Comparison of ENCODE assay signal across 29 cellular contexts in the genomic region with DNA sequence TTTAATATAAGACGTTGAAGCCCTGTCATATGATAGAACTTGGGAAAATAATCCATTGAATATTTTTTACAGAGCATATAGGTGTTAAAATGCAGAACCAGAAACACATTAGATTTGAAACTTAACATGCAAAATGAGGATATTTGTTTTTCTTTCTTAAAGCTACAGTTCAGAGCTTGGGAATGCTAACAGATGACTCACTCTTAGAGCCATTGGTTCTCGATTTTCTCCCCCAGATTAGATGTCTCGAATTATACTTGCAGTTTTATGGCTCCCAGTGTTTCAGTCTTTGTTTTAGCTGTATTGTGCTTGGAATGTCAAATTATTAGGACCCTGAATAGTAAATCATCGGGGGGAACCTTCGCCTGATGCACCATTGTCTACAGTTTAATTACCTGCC.
DNase-seq lines count a peak whose midpoint lies in the region; ATAC-seq and TF ChIP-seq lines count a peak whose summit lies in the region.
"Had no signal": no experiment of that assay in that cellular context is flagged by ENCODE, and none has a peak within 500 bp of the region (broad histone marks: within the 10 kb centered on the region; RNA-seq: fewer than 3 reads in every experiment).

No MANE protein-coding gene starts in this region.

- no peak overlapping the region for H3K14ac ChIP-seq in IMR-90 (replicated peaks; ENCODE audit: low read depth, low read length)

- no peak overlapping the region for H3K4me3 ChIP-seq in IMR-90 (ENCODE audit: insufficient read depth, low read depth, low read length)
- H3K4me3 ChIP-seq: esophagus squamous epithelium, hepatocyte, lung, Peyer's patch, psoas muscle, tibial nerve had no signal

- no peak overlapping the region for H3K23ac ChIP-seq in IMR-90 (ENCODE audit: low read depth, low read length)

- BruUV-seq in IMR-90 (replicated peaks; lab: Mats Ljungman, UMichigan), result no TSS peak

- H3K9ac ChIP-seq in IMR-90 (ENCODE audit: low read depth, low read length), result no peak overlapping the region
- H3K9ac ChIP-seq: KMS-11 had no signal

- peak overlapping the region; percentile 52; the same call in 1 of the 2 replicates for H3K4me2 ChIP-seq in IMR-90 (ENCODE audit: low read depth, low read length)
- H3K4me2 ChIP-seq: hepatocyte, KMS-11 had no signal

- H3K36me3 Mint-ChIP-seq in T-helper 17 cell (ENCODE audit: low read depth), result no peaks in the 10 kb centered on the region
- H3K36me3 Mint-ChIP-seq: activated naive CD4-positive, alpha-beta T cell treated with anti-CD3 and anti-CD28 coated beads, Interleukin-2, amount 50 U/mL, for 72 hours; natural killer cell; stimulated activated effector memory CD8-positive, alpha-beta T cell treated with anti-CD3 and anti-CD28 coated beads, Interleukin-12 subunit alpha, Interleukin-12 subunit beta, amount 100 ng/mL, for 72 hours had no signal

- TF ChIP-seq POLR2A in IMR-90 (IDR thresholded peaks at IDR 0.05; ENCODE audit: low read depth, low read length), result no peak

- intact Hi-C loops in IMR-90 (cut with micrococcal nuclease), result no loop called here

- 0 out of 2 replicates have a peak overlapping the region, but pooled peaks have one; percentile 21 for H2BK20ac ChIP-seq in IMR-90 (ENCODE audit: low read depth, low read length)

- no peak overlapping the region for H3K4me3 Mint-ChIP-seq in T-helper 17 cell
- H3K4me3 Mint-ChIP-seq: endodermal cell; natural killer cell; stimulated activated effector memory CD8-positive, alpha-beta T cell treated with anti-CD3 and anti-CD28 coated beads, Interleukin-12 subunit alpha, Interleukin-12 subunit beta, amount 100 ng/mL, for 72 hours had no signal

- H3K9me3 ChIP-seq in IMR-90 (ENCODE audit: control insufficient read depth, insufficient read depth, low read length) (no peaks in the 10 kb centered on the region), T-helper 17 cell (ENCODE audit: control insufficient read depth, low read length, poor library complexity, severe bottlenecking) (no peaks in the 10 kb centered on the region)
- H3K9me3 ChIP-seq: esophagus squamous epithelium, Peyer's patch, psoas muscle, tibial nerve had no signal

- no peak overlapping the region for H4K5ac ChIP-seq in IMR-90 (ENCODE audit: low read depth, low read length)

- H4K8ac ChIP-seq in IMR-90 (ENCODE audit: low read depth in 2 of 2, low read length in 2 of 2), result no peak overlapping the region

- H4K91ac ChIP-seq in IMR-90 (ENCODE audit: insufficient read depth, low read depth, low read length), result no peak overlapping the region

- no peaks in the 10 kb centered on the region for H3K36me3 ChIP-seq in IMR-90 (ENCODE audit: control insufficient read depth, insufficient read depth, low read length)
- H3K36me3 ChIP-seq: esophagus squamous epithelium, Peyer's patch, tibial nerve had no signal

- no peaks in the 10 kb centered on the region for H3K4me1 ChIP-seq in IMR-90 (ENCODE audit: control insufficient read depth, insufficient read depth, low read length)
- H3K4me1 ChIP-seq: Peyer's patch, psoas muscle had no signal

- H3K9me1 ChIP-seq in IMR-90 (ENCODE audit: insufficient read depth, low read length), result no peaks in the 10 kb centered on the region

- H2AK9ac ChIP-seq in IMR-90 (replicated peaks; ENCODE audit: low read depth, low read length, poor library complexity), result no peak overlapping the region

- CTCF ChIA-PET in IMR-90 (lab: Yijun Ruan, JAX) (no interaction called here), HEK293T (lab: Yijun Ruan, JAX) (no interaction called here)

- no peaks in the 10 kb centered on the region for H3K4me1 Mint-ChIP-seq in T-helper 17 cell
- H3K4me1 Mint-ChIP-seq: natural killer cell; stimulated activated effector memory CD8-positive, alpha-beta T cell treated with anti-CD3 and anti-CD28 coated beads, Interleukin-12 subunit alpha, Interleukin-12 subunit beta, amount 100 ng/mL, for 72 hours had no signal

- peak overlapping the region; percentile 21; the same call in 1 of the 2 replicates for H2BK120ac ChIP-seq in IMR-90 (ENCODE audit: low read depth, low read length)

- no peak overlapping the region for H2AFZ ChIP-seq in IMR-90 (replicated peaks; ENCODE audit: low read length, poor library complexity)
- H2AFZ ChIP-seq: hepatocyte had no signal

- POLR2A ChIA-PET in IMR-90 (lab: Charles Lee; ENCODE audit: unreplicated experiment), result no interaction called here
- POLR2A ChIA-PET in HEK293T (lab: Yijun Ruan, JAX), result no interaction called here

- TF ChIP-seq RAD21 in IMR-90 (IDR thresholded peaks at IDR 0.05; ENCODE audit: low read length), result no peak

- ATAC-seq in IMR-90 (ENCODE audit: low read depth) (peak; percentile 75), HG02588 (IDR thresholded peaks at IDR 0.05; ENCODE audit: unreplicated experiment) (no peak), T-helper 17 cell (no peak)
- ATAC-seq: activated naive CD4-positive, alpha-beta T cell treated with anti-CD3 and anti-CD28 coated beads, Interleukin-2, amount 50 U/mL, for 72 hours; natural killer cell; psoas muscle; stimulated activated effector memory CD8-positive, alpha-beta T cell treated with anti-CD3 and anti-CD28 coated beads, Interleukin-12 subunit alpha, Interleukin-12 subunit beta, amount 100 ng/mL, for 72 hours had no signal

- no peak overlapping the region for H2BK15ac ChIP-seq in IMR-90 (ENCODE audit: low read depth, low read length)

- no peak for TF ChIP-seq CTCF in IMR-90 (conservative IDR thresholded peaks at IDR 0.05; ENCODE audit: low read depth, low read length)

- H3K27me3 Mint-ChIP-seq in T-helper 17 cell, result no peaks in the 10 kb centered on the region

- H2AK5ac ChIP-seq in IMR-90 (ENCODE audit: low read depth, low read length), result no peak overlapping the region

- peak; percentile 71 for DNase-seq in IMR-90
- DNase-seq in amniotic stem cell (lab: John Stamatoyannopoulos, UW), result peak; percentile 10
- DNase-seq in fibroblast of peridontal ligament (ENCODE audit: extremely low read depth), result peak; percentile 71
- no peak for DNase-seq in HEK293T (ENCODE audit: extremely low spot score)
- DNase-seq in NCI-H2081 treated with DMSO at 0.1 percent for 48 hours (lab: John Stamatoyannopoulos, UW), result no peak
- no peak for DNase-seq in T-helper 17 cell
- DNase-seq: activated CD4-positive, alpha-beta T cell treated with anti-CD3 and anti-CD28 coated beads for 48 hours; aorta; C1 segment of cervical spinal cord; caudate nucleus; dermis blood vessel endothelial cell; DMS79; endodermal cell; esophagus squamous epithelium; natural killer cell; NCI-H1436; NCI-H446; NCI-H748 treated with DMSO at 0.1 percent for 48 hours; nucleus accumbens; Peyer's patch; psoas muscle; stimulated activated CD4-positive, alpha-beta T cell treated with anti-CD3 and anti-CD28 coated beads, Interleukin-15, amount 100 ng/mL, for 24 hours had no signal

- H3K27me3 ChIP-seq in IMR-90 (ENCODE audit: control insufficient read depth, insufficient read depth, low read length), result no peaks in the 10 kb centered on the region
- H3K27me3 ChIP-seq: esophagus squamous epithelium, hepatocyte, Peyer's patch, tibial nerve had no signal

- in situ Hi-C loops in IMR-90 (cut with MboI; ENCODE audit: low sequenced_read_pairs), result no loop called here

- no peaks in the 10 kb centered on the region for H3K79me1 ChIP-seq in IMR-90 (ENCODE audit: low read depth in 1 of 2, low read length in 2 of 2)

- no peak overlapping the region for H2BK5ac ChIP-seq in IMR-90 (ENCODE audit: low read depth, low read length, poor library complexity, severe bottlenecking)

- H3K4ac ChIP-seq in IMR-90 (ENCODE audit: low read depth, low read length), result no peak overlapping the region

- dilution Hi-C loops in IMR-90 (cut with HindIII; ENCODE audit: low sequenced_read_pairs, unreplicated experiment), result no loop called here

- no peak overlapping the region for H3K18ac ChIP-seq in IMR-90 (ENCODE audit: low read depth, low read length)

- H4K20me1 ChIP-seq in IMR-90 (ENCODE audit: insufficient read depth, low read length), result no peaks in the 10 kb centered on the region

- no CpG with 5 or more reads among the region's 5 CpGs for WGBS in IMR-90 (ENCODE audit: extremely low coverage in 2 of 2, insufficient read length in 1 of 2), 2 experiments

- no peak overlapping the region for H3K27ac Mint-ChIP-seq in T-helper 17 cell
- H3K27ac Mint-ChIP-seq: activated naive CD4-positive, alpha-beta T cell treated with anti-CD3 and anti-CD28 coated beads, Interleukin-2, amount 50 U/mL, for 72 hours; endodermal cell; natural killer cell; stimulated activated effector memory CD8-positive, alpha-beta T cell treated with anti-CD3 and anti-CD28 coated beads, Interleukin-12 subunit alpha, Interleukin-12 subunit beta, amount 100 ng/mL, for 72 hours had no signal

- no peak overlapping the region for H3K56ac ChIP-seq in IMR-90 (ENCODE audit: extremely low read depth, insufficient read depth, low read length)

- H3K27ac ChIP-seq in IMR-90 (ENCODE audit: insufficient read depth, low read length), result no peak overlapping the region
- H3K27ac ChIP-seq: esophagus squamous epithelium, hepatocyte, KMS-11, Peyer's patch, psoas muscle, tibial nerve had no signal

TF ChIP-seq in IMR-90, 13 proteins besides CTCF, POLR2A, EP300 and RAD21:
- TF ChIP-seq FOS (IDR thresholded peaks at IDR 0.05; ENCODE audit: low read depth, low read length) (peak; percentile 70), NFE2L2 (IDR thresholded peaks at IDR 0.05; ENCODE audit: low read depth, low read length) (no peak)
TF ChIP-seq in IMR-90: peak in this region for 1.

TF ChIP-seq in HEK293T, 16 proteins besides CTCF, POLR2A, EP300 and RAD21 (continues in another document):
- TF ChIP-seq SP1 (IDR thresholded peaks at IDR 0.05) (no peak), L3MBTL2 (conservative IDR thresholded peaks at IDR 0.05) (no peak), TARDBP (IDR thresholded peaks at IDR 0.05) (no peak), BHLHE40 (IDR thresholded peaks at IDR 0.05; ENCODE audit: borderline replicate concordance) (no peak), FOXM1 (IDR thresholded peaks at IDR 0.05; ENCODE audit: borderline replicate concordance) (no peak), FOXA1 (IDR thresholded peaks at IDR 0.05) (no peak), FOXK2 (IDR thresholded peaks at IDR 0.05) (no peak), ARNT (IDR thresholded peaks at IDR 0.05) (no peak), CTBP1 (IDR thresholded peaks at IDR 0.05; ENCODE audit: borderline replicate concordance) (no peak), ZNF384 (IDR thresholded peaks at IDR 0.05) (no peak), HDGF (IDR thresholded peaks at IDR 0.05; ENCODE audit: borderline replicate concordance) (no peak), LEF1 (IDR thresholded peaks at IDR 0.05; ENCODE audit: borderline replicate concordance) (no peak), ELF4 (IDR thresholded peaks at IDR 0.05) (no peak)
- TF ChIP-seq, protein P1, sequence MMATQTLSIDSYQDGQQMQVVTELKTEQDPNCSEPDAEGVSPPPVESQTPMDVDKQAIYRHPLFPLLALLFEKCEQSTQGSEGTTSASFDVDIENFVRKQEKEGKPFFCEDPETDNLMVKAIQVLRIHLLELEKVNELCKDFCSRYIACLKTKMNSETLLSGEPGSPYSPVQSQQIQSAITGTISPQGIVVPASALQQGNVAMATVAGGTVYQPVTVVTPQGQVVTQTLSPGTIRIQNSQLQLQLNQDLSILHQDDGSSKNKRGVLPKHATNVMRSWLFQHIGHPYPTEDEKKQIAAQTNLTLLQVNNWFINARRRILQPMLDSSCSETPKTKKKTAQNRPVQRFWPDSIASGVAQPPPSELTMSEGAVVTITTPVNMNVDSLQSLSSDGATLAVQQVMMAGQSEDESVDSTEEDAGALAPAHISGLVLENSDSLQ (IDR thresholded peaks at IDR 0.05), result no peak

Comparison
In these comparisons a context has a peak if more than half of its experiments do, and no peak if none do; other contexts are left out.
1. DNase-seq: peak in IMR-90 (single experiment), amniotic stem cell (single experiment) and fibroblast of peridontal ligament (single experiment); none in HEK293T (single experiment), NCI-H2081 treated with DMSO at 0.1 percent for 48 hours (single experiment) and T-helper 17 cell (0 of 3).